1 cellular context compared by ENCODE assay signal in genomic region chr6:112560651-112561050, GRCh38.
TF ChIP-seq lines count a peak whose summit lies in the region.

No MANE protein-coding gene starts in this region.

TF ChIP-seq in GM23338, 12 proteins besides CTCF, POLR2A, EP300 and RAD21 (continued from another document):
- no peak for TF ChIP-seq REST (IDR thresholded peaks at IDR 0.05; ENCODE audit: unreplicated experiment)
- TF ChIP-seq POLR2AphosphoS5 (IDR thresholded peaks at IDR 0.05; ENCODE audit: low read depth), result no peak
- TF ChIP-seq STAT1 (IDR thresholded peaks at IDR 0.05; ENCODE audit: unreplicated experiment), result no peak
- TF ChIP-seq ZNF331 (CRISPR knock-in tag; IDR thresholded peaks at IDR 0.05; ENCODE audit: low read depth), result no peak
- TF ChIP-seq EZH2 (IDR thresholded peaks at IDR 0.05; ENCODE audit: low read depth, unreplicated experiment), result no peak
- TF ChIP-seq JUNB (IDR thresholded peaks at IDR 0.05; ENCODE audit: unreplicated experiment), result no peak
